In genomic region chr21:16086936-16087335, GRCh38 we compare ENCODE assay signal across 16 cellular contexts.
DNase-seq lines count a peak whose midpoint lies in the region; ATAC-seq and TF ChIP-seq lines count a peak whose summit lies in the region.
"Had no signal": no experiment of that assay in that cellular context is flagged by ENCODE, and none has a peak within 500 bp of the region (broad histone marks: within the 10 kb centered on the region; RNA-seq: fewer than 3 reads in every experiment).

No MANE protein-coding gene starts in this region.

- peak overlapping the region in 2 of 5 experiments; percentile 37 to 67 for H3K4me3 Mint-ChIP-seq in brain

- peak overlapping the region in 4 of 5 experiments; percentile 6 to 93 (median 40) for H3K27ac Mint-ChIP-seq in brain

- H3K4me3 ChIP-seq in psoas muscle = no peak overlapping the region
- H3K4me3 ChIP-seq: BLaER1 had no signal

- H3K36me3 ChIP-seq in psoas muscle (ENCODE audit: insufficient read depth in 1 of 2, low read depth in 1 of 2) = no peaks in the 10 kb centered on the region
- H3K36me3 ChIP-seq: BLaER1 had no signal

- 28 to 41% (median 29%) methylated on average over 2 of the region's 2 CpGs for WGBS in psoas muscle, 3 donors

- no peaks in the 10 kb centered on the region for H3K27me3 ChIP-seq in psoas muscle (ENCODE audit: insufficient read depth in 3 of 3, low read length in 2 of 3)
- H3K27me3 ChIP-seq: BLaER1, MG63 had no signal

- intact Hi-C loops in psoas muscle (cut with DNase I) = loop anchor here in 1 of 2 donors (10.0 kb wide), 2 partner anchors 338 to 448 kb away; no protein-coding TSS in a partner anchor

- peaks cover 8% of the 10 kb centered on the region for H3K4me1 ChIP-seq in psoas muscle
- H3K4me1 ChIP-seq: BLaER1 had no signal

- TF ChIP-seq CTCF in brain (conservative IDR thresholded peaks at IDR 0.05) (no peak), psoas muscle (IDR thresholded peaks at IDR 0.05) (no peak)

- DNase-seq in left kidney (ENCODE audit: low read depth, low spot score) = peak; percentile 5
- peak; percentile 75 for DNase-seq in pons (ENCODE audit: low spot score)
- no peak for DNase-seq in AG08395 (ENCODE audit: low spot score)
- no peak for DNase-seq in psoas muscle
- no peak for DNase-seq in stimulated activated CD4-positive, alpha-beta T cell treated with anti-CD3 and anti-CD28 coated beads, Interleukin-1b, Interleukin-23, amount 100 ng/mL, for 48 hours
- DNase-seq: DMS 273 treated with DMSO at 0.1 percent for 48 hours, KG1, MG63, NCI-H1105, NCI-H1694 treated with DMSO at 0.1 percent for 48 hours, NCI-H345 had no signal

- H3K4me1 Mint-ChIP-seq in brain = peaks cover 40% of the 10 kb centered on the region

- H3K36me3 Mint-ChIP-seq in brain = peaks cover 45% of the 10 kb centered on the region

- peaks cover 3 to 12% (median 8%) of the 10 kb centered on the region in 5 experiments for H3K9me3 Mint-ChIP-seq in brain

- H3K27me3 Mint-ChIP-seq in brain = no peaks in the 10 kb centered on the region

- ATAC-seq in HG03432 (IDR thresholded peaks at IDR 0.05; ENCODE audit: unreplicated experiment) = no peak
- ATAC-seq in psoas muscle = no peak
- ATAC-seq: Panc1, Right ventricle myocardium inferior had no signal

- no peaks in the 10 kb centered on the region for H3K9me3 ChIP-seq in psoas muscle
- H3K9me3 ChIP-seq: BLaER1, MG63 had no signal

- H3K27ac ChIP-seq in psoas muscle = no peak overlapping the region
- H3K27ac ChIP-seq: BLaER1 had no signal

Comparison
In these comparisons a context has a peak if more than half of its experiments do, and no peak if none do; other contexts are left out.
1. DNase-seq: peak in left kidney (single experiment) and pons (single experiment); none in AG08395 (single experiment), psoas muscle (0 of 2) and stimulated activated CD4-positive, alpha-beta T cell treated with anti-CD3 and anti-CD28 coated beads, Interleukin-1b, Interleukin-23, amount 100 ng/mL, for 48 hours (single experiment).